Comparison of ENCODE assay signal across 18 cellular contexts in the genomic region with DNA sequence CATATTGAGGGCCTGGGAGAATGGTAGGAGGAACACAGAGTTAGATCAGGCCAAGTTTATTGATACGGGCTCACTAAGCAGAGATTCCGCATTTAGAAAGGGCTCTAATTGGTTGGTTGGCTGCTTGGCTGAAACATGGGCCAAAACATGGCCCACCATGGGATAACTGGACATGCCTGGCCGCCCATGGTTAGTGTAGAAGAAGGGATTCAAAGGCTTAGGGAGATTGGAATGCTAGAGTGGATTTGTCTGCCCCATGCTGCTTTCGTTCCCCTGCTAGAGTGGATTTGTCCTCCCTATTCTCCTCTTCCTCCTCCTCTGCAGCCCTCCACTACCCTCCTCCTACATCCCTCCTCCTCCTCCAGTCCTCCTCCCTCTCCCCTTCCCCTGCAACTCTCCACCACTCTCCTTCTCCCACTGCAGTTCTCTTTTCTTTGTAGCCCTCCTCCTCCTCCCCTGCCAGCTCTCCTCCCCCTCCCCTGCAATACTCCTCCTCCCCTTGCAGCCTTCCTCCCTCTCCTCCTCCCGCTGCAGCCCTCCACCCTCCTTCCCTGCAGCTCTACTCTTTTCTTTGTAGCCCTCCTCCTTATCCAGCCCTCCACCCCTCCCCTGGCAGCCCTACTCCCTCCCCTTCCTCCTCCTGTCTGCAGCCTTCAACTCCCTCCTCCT.
"Had no signal": no experiment of that assay in that cellular context is flagged by ENCODE, and none has a peak within 500 bp of the region (broad histone marks: within the 10 kb centered on the region; RNA-seq: fewer than 3 reads in every experiment).

No MANE protein-coding gene starts in this region.

- H3K4me3 ChIP-seq: cardiac muscle cell, colonic mucosa, ovary, SK-N-MC, suprapubic skin, upper lobe of left lung had no signal

- H3K4me1 ChIP-seq: colonic mucosa, foreskin keratinocyte, suprapubic skin, upper lobe of left lung had no signal

- H3K9me3 Mint-ChIP-seq: activated naive CD4-positive, alpha-beta T cell treated with anti-CD3 and anti-CD28 coated beads for 36 hours; activated T-helper 2 cell treated with anti-CD3 and anti-CD28 coated beads, Interferon-gamma antibody, Interleukin-2, Interleukin-4, amounts not matched to agents 10 μg/mL and 5 μg/mL and 100 μg/mL, durations not matched to agents 14 hours and 24 hours and 36 hours had no signal

- H3K27me3 ChIP-seq: cardiac muscle cell, colonic mucosa, foreskin keratinocyte, ovary, suprapubic skin, upper lobe of left lung had no signal

- ATAC-seq: foreskin keratinocyte had no signal

- H3K27ac Mint-ChIP-seq: activated naive CD4-positive, alpha-beta T cell treated with anti-CD3 and anti-CD28 coated beads for 36 hours; activated T-helper 2 cell treated with anti-CD3 and anti-CD28 coated beads, Interferon-gamma antibody, Interleukin-2, Interleukin-4, amounts not matched to agents 10 μg/mL and 5 μg/mL and 100 μg/mL, durations not matched to agents 14 hours and 24 hours and 36 hours; nephron progenitor cell had no signal

- H3K27ac ChIP-seq: cardiac muscle cell, colonic mucosa, foreskin keratinocyte, ovary, SK-N-MC, suprapubic skin, upper lobe of left lung had no signal

- H3K9me3 ChIP-seq: colonic mucosa, ovary, suprapubic skin, upper lobe of left lung had no signal

- H3K36me3 ChIP-seq: colonic mucosa, ovary had no signal

- DNase-seq: activated CD4-positive, CD25-positive, alpha-beta regulatory T cell treated with anti-CD3 and anti-CD28 coated beads, Interleukin-2, amount 50 U/mL, for 72 hours; activated naive CD4-positive, alpha-beta T cell treated with anti-CD3 and anti-CD28 coated beads for 36 hours; colonic mucosa; effector CD4-positive, alpha-beta T cell; foreskin keratinocyte; glutamatergic neuron; hypothalamus; kidney glomerular epithelial cell; mesendoderm; nephron progenitor cell; stimulated activated CD4-positive, alpha-beta T cell treated with anti-CD3 and anti-CD28 coated beads, Interleukin-4, amount 100 ng/mL, for 1 hour; stimulated activated naive CD4-positive, alpha-beta T cell had no signal

- H3K4me3 Mint-ChIP-seq: activated naive CD4-positive, alpha-beta T cell treated with anti-CD3 and anti-CD28 coated beads for 36 hours; nephron progenitor cell had no signal
